16 cellular contexts compared by ENCODE assay signal in genomic region chr13:42101821-42102580, GRCh38. TPM values are rescaled to one million over a fixed set of nuclear protein-coding genes. Genes with fewer than 3 reads are reported as not detected.
DNase-seq lines count a peak whose midpoint lies in the region; ATAC-seq, FAIRE-seq and TF ChIP-seq lines count a peak whose summit lies in the region.
"Had no signal": no experiment of that assay in that cellular context is flagged by ENCODE, and none has a peak within 500 bp of the region (broad histone marks: within the 10 kb centered on the region; RNA-seq: fewer than 3 reads in every experiment).

No MANE protein-coding gene starts in this region.

- FAIRE-seq in kidney (lab: Jason Lieb, UNC) = no peak
- FAIRE-seq: H1, keratinocyte had no signal

- intact Hi-C loops in left ventricle myocardium inferior (cut with micrococcal nuclease) (no loop called here), cardiac septum (cut with DNase I) (no loop called here), upper lobe of right lung (cut with DNase I) (no loop called here), kidney (cut with DNase I) (no loop called here)

- H3K27me3 ChIP-seq in left ventricle myocardium inferior (ENCODE audit: low read depth) = no peaks in the 10 kb centered on the region
- no peaks in the 10 kb centered on the region for H3K27me3 ChIP-seq in upper lobe of right lung

- H3K9ac ChIP-seq in kidney (ENCODE audit: low read length in 2 of 2) = no peak overlapping the region

- H3K4me3 ChIP-seq in left ventricle myocardium inferior (no peak overlapping the region), upper lobe of right lung (no peak overlapping the region), foreskin fibroblast (ENCODE audit: low read depth in 1 of 2, low read length in 2 of 2) (no peak overlapping the region), kidney (ENCODE audit: low read length in 2 of 2) (no peak overlapping the region)

- DNase-seq in left ventricle myocardium inferior = peak; percentile 20
- no peak for DNase-seq in cardiac septum (ENCODE audit: low spot score)
- DNase-seq in NCI-H2196 (lab: John Stamatoyannopoulos, UW; ENCODE audit: unreplicated experiment) = peak; percentile 65
- peak; percentile 65 for DNase-seq in dermis blood vessel endothelial cell
- no peak for DNase-seq in upper lobe of right lung
- DNase-seq in foreskin fibroblast = no peak
- no peak for DNase-seq in kidney
- DNase-seq: activated CD4-positive, alpha-beta T cell treated with anti-CD3 and anti-CD28 coated beads, Interleukin-2, amount 10 ng/mL, durations not matched to agents 7 days and 5 days; glutamatergic neuron; NCI-H526 treated with DMSO at 0.1 percent for 48 hours; SIG-M5; stimulated activated naive CD8-positive, alpha-beta T cell treated with anti-CD3 and anti-CD28 coated beads, Interleukin-15, amount 100 ng/mL, for 72 hours had no signal

- no peak for TF ChIP-seq CTCF in left ventricle myocardium inferior (IDR thresholded peaks at IDR 0.05; ENCODE audit: borderline replicate concordance)
- TF ChIP-seq CTCF in upper lobe of right lung (IDR thresholded peaks at IDR 0.05) = no peak
- TF ChIP-seq CTCF in foreskin fibroblast (IDR thresholded peaks at IDR 0.05; ENCODE audit: low read depth, low read length) = no peak
- TF ChIP-seq CTCF in kidney (IDR thresholded peaks at IDR 0.05; ENCODE audit: borderline replicate concordance, extremely low read depth, insufficient read depth) = no peak

- ATAC-seq in upper lobe of right lung = peak; percentile 30
- ATAC-seq in GM19463 (IDR thresholded peaks at IDR 0.05; ENCODE audit: unreplicated experiment) = no peak
- ATAC-seq: stimulated activated naive CD8-positive, alpha-beta T cell treated with anti-CD3 and anti-CD28 coated beads, Interleukin-15, amount 100 ng/mL, for 72 hours had no signal

- H3K9me3 ChIP-seq in left ventricle myocardium inferior (replicated peaks) = peaks cover 14% of the 10 kb centered on the region
- H3K9me3 ChIP-seq in upper lobe of right lung = no peaks in the 10 kb centered on the region
- peaks cover 0 to 5% of the 10 kb centered on the region in 2 donors for H3K9me3 ChIP-seq in kidney (ENCODE audit: control insufficient read depth in 1 of 2, low read length in 2 of 2)

- no peaks in the 10 kb centered on the region for H3K36me3 ChIP-seq in left ventricle myocardium inferior
- no peaks in the 10 kb centered on the region for H3K36me3 ChIP-seq in upper lobe of right lung
- no peaks in the 10 kb centered on the region for H3K36me3 ChIP-seq in kidney (ENCODE audit: control insufficient read depth in 1 of 2, insufficient read depth in 2 of 2, low read length in 2 of 2)

- H3K4me1 ChIP-seq in left ventricle myocardium inferior (peaks cover 15% of the 10 kb centered on the region), upper lobe of right lung (peaks cover 13% of the 10 kb centered on the region), kidney (ENCODE audit: control insufficient read depth in 1 of 2, insufficient read depth in 1 of 2, low read depth in 1 of 2, low read length in 2 of 2) (peaks cover 2 to 7% of the 10 kb centered on the region in 2 donors)

- H3K27ac ChIP-seq in left ventricle myocardium inferior (replicated peaks) (no peak overlapping the region), upper lobe of right lung (no peak overlapping the region), kidney (ENCODE audit: low read depth in 2 of 2, low read length in 2 of 2) (no peak overlapping the region)
- H3K27ac ChIP-seq: epithelial cell of prostate had no signal

RNA-seq across cellular contexts. Expression of gene DGKH, which starts 53.6 kb away (rescaled TPM):
- 4.8 TPM for total RNA-seq in left ventricle myocardium inferior
- total RNA-seq in cardiac septum = 13.5 TPM
- total RNA-seq in dermis blood vessel endothelial cell = 23.7 and 34.2 TPM in 2 replicates
- total RNA-seq in upper lobe of right lung = 21.3 TPM
- total RNA-seq in kidney = 28.8 TPM
- polyA plus RNA-seq in kidney (ENCODE audit: insufficient read depth, low read depth, low replicate concordance) = 1.7 TPM

Comparison
In these comparisons a context has a peak if more than half of its experiments do, and no peak if none do; other contexts are left out.
1. DNase-seq: peak in left ventricle myocardium inferior (single experiment), NCI-H2196 (single experiment) and dermis blood vessel endothelial cell (single experiment); none in cardiac septum (single experiment), upper lobe of right lung (single experiment), foreskin fibroblast (0 of 2) and kidney (single experiment).